Comparison of ENCODE assay signal across 9 cellular contexts in genomic region chr4:119209077-119209476, GRCh38. TPM values are rescaled to one million over a fixed set of nuclear protein-coding genes. Genes with fewer than 3 reads are reported as not detected.
A peak's percentile ranks its signal among the peaks of the same experiment; 100 is the strongest.
DNase-seq lines count a peak whose midpoint lies in the region; ATAC-seq lines count a peak whose summit lies in the region.
"Had no signal": no experiment of that assay in that cellular context is flagged by ENCODE, and none has a peak within 500 bp of the region (broad histone marks: within the 10 kb centered on the region; RNA-seq: fewer than 3 reads in every experiment).

No MANE protein-coding gene starts in this region.

- in situ Hi-C loops in Caki2 (cut with HindIII; ENCODE audit: low pct_unique_long_range_greater_than_20kb, low sequenced_read_pairs) = no loop called here

- H3K9me3 Mint-ChIP-seq in activated naive CD8-positive, alpha-beta T cell (ENCODE audit: low read depth) = no peaks in the 10 kb centered on the region

- DNase-seq in Caki2 (ENCODE audit: low read depth) (peak; percentile 72), non-pigmented ciliary epithelial cell (ENCODE audit: low read depth) (peak; percentile 92), Ammon's horn (ENCODE audit: low spot score) (no peak), occipital lobe (lab: John Stamatoyannopoulos, UW) (no peak)
- DNase-seq: dorsolateral prefrontal cortex had no signal

- H3K36me3 Mint-ChIP-seq in activated naive CD8-positive, alpha-beta T cell = no peaks in the 10 kb centered on the region

- peak overlapping the region; percentile 68 for H3K4me3 Mint-ChIP-seq in activated naive CD8-positive, alpha-beta T cell

- H3K4me3 ChIP-seq in HUES48 (ENCODE audit: low read depth, low read length) = no peak overlapping the region
- H3K4me3 ChIP-seq: dorsolateral prefrontal cortex had no signal

- ATAC-seq in HG03025 (IDR thresholded peaks at IDR 0.05; ENCODE audit: low FRiP score, unreplicated experiment) (no peak), GM19452 (IDR thresholded peaks at IDR 0.05; ENCODE audit: unreplicated experiment) (no peak)

- H3K4me1 Mint-ChIP-seq in activated naive CD8-positive, alpha-beta T cell (ENCODE audit: low read depth) = peaks cover 51% of the 10 kb centered on the region

- H3K9ac ChIP-seq in HUES48 (ENCODE audit: low read depth, low read length) = no peak overlapping the region

- H3K27me3 Mint-ChIP-seq in activated naive CD8-positive, alpha-beta T cell = no peaks in the 10 kb centered on the region

- peak overlapping the region; percentile 92 for H3K27ac Mint-ChIP-seq in activated naive CD8-positive, alpha-beta T cell

- peaks cover 9% of the 10 kb centered on the region; the same call in 1 of the 2 replicates for H3K27me3 ChIP-seq in HUES48 (ENCODE audit: control insufficient read depth, insufficient read depth, low read length)
- H3K27me3 ChIP-seq: dorsolateral prefrontal cortex had no signal

- no peaks in the 10 kb centered on the region for H3K9me3 ChIP-seq in HUES48 (ENCODE audit: control insufficient read depth, insufficient read depth, low read length)

- H3K4me1 ChIP-seq in HUES48 (ENCODE audit: control insufficient read depth, insufficient read depth, low read length) = peaks cover 32% of the 10 kb centered on the region

- H3K36me3 ChIP-seq in HUES48 (ENCODE audit: control insufficient read depth, insufficient read depth, low read length) = no peaks in the 10 kb centered on the region

- H3K27ac ChIP-seq in HUES48 (ENCODE audit: low read depth, low read length) = peak overlapping the region; percentile 79
- H3K27ac ChIP-seq: dorsolateral prefrontal cortex had no signal

RNA-seq across cellular contexts. Expression of gene USP53, which starts 3.4 kb away (rescaled TPM):
- 4.7 and 6.9 TPM in 2 replicates for total RNA-seq in Caki2 (2014; rRNA removed; shearing (Covaris generic); ENCODE audit: low replicate concordance)
- 16.2 TPM for total RNA-seq in occipital lobe

Comparison
In these comparisons a context has a peak if more than half of its experiments do, and no peak if none do; other contexts are left out.
1. DNase-seq: peak in Caki2 (single experiment) and non-pigmented ciliary epithelial cell (single experiment); none in Ammon's horn (single experiment) and occipital lobe (single experiment).